8 cellular contexts compared by ENCODE assay signal in genomic region chr19:58562126-58563033, GRCh38.
DNase-seq lines count a peak whose midpoint lies in the region; ATAC-seq, FAIRE-seq and TF ChIP-seq lines count a peak whose summit lies in the region.

No MANE protein-coding gene starts in this region.

- H3K36me3 Mint-ChIP-seq in activated naive CD8-positive, alpha-beta T cell treated with anti-CD3 and anti-CD28 coated beads, Interleukin-2, amount 50 U/mL, for 24 hours (ENCODE audit: low read depth): peaks cover 32% of the 10 kb centered on the region
- H3K36me3 Mint-ChIP-seq in stimulated activated effector memory CD8-positive, alpha-beta T cell treated with anti-CD3 and anti-CD28 coated beads, Interleukin-12 subunit alpha, Interleukin-12 subunit beta, amount 100 ng/mL, for 72 hours: peaks cover 28% of the 10 kb centered on the region

- peak; percentile 16; the same call in 1 of the 2 replicates for TF ChIP-seq POLR2A in H54 (IDR thresholded peaks at IDR 0.05; ENCODE audit: low read depth, low read length)

- no peak for ATAC-seq in activated naive CD8-positive, alpha-beta T cell treated with anti-CD3 and anti-CD28 coated beads, Interleukin-2, amount 50 U/mL, for 24 hours
- ATAC-seq in stimulated activated effector memory CD8-positive, alpha-beta T cell treated with anti-CD3 and anti-CD28 coated beads, Interleukin-12 subunit alpha, Interleukin-12 subunit beta, amount 100 ng/mL, for 72 hours: peak; percentile 2
- ATAC-seq in HG03460 (IDR thresholded peaks at IDR 0.05; ENCODE audit: unreplicated experiment) (no peak), GM18909 (IDR thresholded peaks at IDR 0.05; ENCODE audit: poor library complexity, unreplicated experiment) (no peak)

- FAIRE-seq in H54 (lab: Jason Lieb, UNC): no peak

- peaks cover 60% of the 10 kb centered on the region for H3K4me1 Mint-ChIP-seq in activated naive CD8-positive, alpha-beta T cell treated with anti-CD3 and anti-CD28 coated beads, Interleukin-2, amount 50 U/mL, for 24 hours
- H3K4me1 Mint-ChIP-seq in stimulated activated effector memory CD8-positive, alpha-beta T cell treated with anti-CD3 and anti-CD28 coated beads, Interleukin-12 subunit alpha, Interleukin-12 subunit beta, amount 100 ng/mL, for 72 hours: peaks cover 54% of the 10 kb centered on the region

- H3K4me3 ChIP-seq in iPS-18c (ENCODE audit: insufficient read depth, low read depth, low read length): peak overlapping the region; percentile 34; the same call in 1 of the 2 replicates

- H3K9me3 ChIP-seq in iPS-18c (ENCODE audit: control insufficient read depth, insufficient read depth, low read length): no peaks in the 10 kb centered on the region

- DNase-seq in H54 (ENCODE audit: insufficient read length, low spot score): no peak
- no peak for DNase-seq in activated naive CD8-positive, alpha-beta T cell treated with anti-CD3 and anti-CD28 coated beads, Interleukin-2, amount 50 U/mL, for 24 hours
- no peak for DNase-seq in stimulated activated effector memory CD8-positive, alpha-beta T cell treated with anti-CD3 and anti-CD28 coated beads, Interleukin-12 subunit alpha, Interleukin-12 subunit beta, amount 100 ng/mL, for 72 hours (ENCODE audit: low spot score in 2 of 2)
- no peak for DNase-seq in HK-2 (ENCODE audit: unreplicated experiment)
- no peak for DNase-seq in NCI-H69 (lab: John Stamatoyannopoulos, UW)

- H3K27ac Mint-ChIP-seq in activated naive CD8-positive, alpha-beta T cell treated with anti-CD3 and anti-CD28 coated beads, Interleukin-2, amount 50 U/mL, for 24 hours: peak overlapping the region; percentile 18
- peak overlapping the region; percentile 34 for H3K27ac Mint-ChIP-seq in stimulated activated effector memory CD8-positive, alpha-beta T cell treated with anti-CD3 and anti-CD28 coated beads, Interleukin-12 subunit alpha, Interleukin-12 subunit beta, amount 100 ng/mL, for 72 hours

- H3K27me3 Mint-ChIP-seq in activated naive CD8-positive, alpha-beta T cell treated with anti-CD3 and anti-CD28 coated beads, Interleukin-2, amount 50 U/mL, for 24 hours: peaks cover 2% of the 10 kb centered on the region

- no peaks in the 10 kb centered on the region for H3K9me3 Mint-ChIP-seq in activated naive CD8-positive, alpha-beta T cell treated with anti-CD3 and anti-CD28 coated beads, Interleukin-2, amount 50 U/mL, for 24 hours
- H3K9me3 Mint-ChIP-seq in stimulated activated effector memory CD8-positive, alpha-beta T cell treated with anti-CD3 and anti-CD28 coated beads, Interleukin-12 subunit alpha, Interleukin-12 subunit beta, amount 100 ng/mL, for 72 hours: no peaks in the 10 kb centered on the region

- peak overlapping the region; percentile 73 for H3K4me3 Mint-ChIP-seq in activated naive CD8-positive, alpha-beta T cell treated with anti-CD3 and anti-CD28 coated beads, Interleukin-2, amount 50 U/mL, for 24 hours
- peak overlapping the region; percentile 75 for H3K4me3 Mint-ChIP-seq in stimulated activated effector memory CD8-positive, alpha-beta T cell treated with anti-CD3 and anti-CD28 coated beads, Interleukin-12 subunit alpha, Interleukin-12 subunit beta, amount 100 ng/mL, for 72 hours
